ENCODE assay signal across 3 cellular contexts in genomic region chr11:1936781-1937615, GRCh38.
TF ChIP-seq lines count a peak whose summit lies in the region.

No MANE protein-coding gene starts in this region.

TF ChIP-seq in SK-N-SH, 30 proteins besides CTCF, POLR2A, EP300 and RAD21:
- TF ChIP-seq USF1 (IDR thresholded peaks at IDR 0.05; ENCODE audit: borderline replicate concordance, low read depth) (no peak), MEF2A (IDR thresholded peaks at IDR 0.05; ENCODE audit: borderline replicate concordance, low read depth) (no peak), FOXJ3 (CRISPR knock-in tag; IDR thresholded peaks at IDR 0.05) (no peak), GABPA (IDR thresholded peaks at IDR 0.05; ENCODE audit: low read depth) (no peak), NFIC (IDR thresholded peaks at IDR 0.05; ENCODE audit: borderline replicate concordance) (no peak), PBX3 (IDR thresholded peaks at IDR 0.05) (no peak), RCOR1 (IDR thresholded peaks at IDR 0.05; ENCODE audit: low read length) (no peak), YY1 (IDR thresholded peaks at IDR 0.05; ENCODE audit: low read depth) (no peak), POLR2AphosphoS5 (IDR thresholded peaks at IDR 0.05; ENCODE audit: low read depth, low read length) (no peak), NRF1 (IDR thresholded peaks at IDR 0.05; ENCODE audit: low read depth, low read length) (no peak), TCF12 (IDR thresholded peaks at IDR 0.05) (no peak), USF2 (IDR thresholded peaks at IDR 0.05; ENCODE audit: borderline replicate concordance, low read depth, low read length) (no peak), MAX (IDR thresholded peaks at IDR 0.05; ENCODE audit: low read depth) (no peak), ELF1 (IDR thresholded peaks at IDR 0.05) (no peak), FOSL2 (IDR thresholded peaks at IDR 0.05; ENCODE audit: borderline replicate concordance, low read depth) (no peak), CHD2 (IDR thresholded peaks at IDR 0.05; ENCODE audit: low read length, partially characterized antibody) (no peak)

TF ChIP-seq in SK-N-SH treated with all-trans-retinoic acid at 6 μM for 48 hours, 23 proteins besides CTCF, POLR2A, EP300 and RAD21:
- TF ChIP-seq BACH2 (CRISPR knock-in tag; IDR thresholded peaks at IDR 0.05; ENCODE audit: borderline replicate concordance): no peak
- TF ChIP-seq ZNF565 (CRISPR knock-in tag; conservative IDR thresholded peaks at IDR 0.05; ENCODE audit: low read depth): no peak
- no peak for TF ChIP-seq ARNTL (CRISPR knock-in tag; IDR thresholded peaks at IDR 0.05; ENCODE audit: borderline replicate concordance, low read depth)
- no peak for TF ChIP-seq POU6F1 (CRISPR knock-in tag; IDR thresholded peaks at IDR 0.05; ENCODE audit: borderline replicate concordance, low read depth)
- TF ChIP-seq GLIS3 (CRISPR knock-in tag; IDR thresholded peaks at IDR 0.05): no peak
- no peak for TF ChIP-seq ESRRG (CRISPR knock-in tag; IDR thresholded peaks at IDR 0.05)
- TF ChIP-seq ZC3H10 (CRISPR knock-in tag; IDR thresholded peaks at IDR 0.05): no peak
- no peak for TF ChIP-seq PATZ1 (CRISPR knock-in tag; IDR thresholded peaks at IDR 0.05; ENCODE audit: borderline replicate concordance)
- TF ChIP-seq OSR1 (CRISPR knock-in tag; IDR thresholded peaks at IDR 0.05): no peak
- no peak for TF ChIP-seq SNAI2 (CRISPR knock-in tag; IDR thresholded peaks at IDR 0.05)
- no peak for TF ChIP-seq TSHZ2 (CRISPR knock-in tag; IDR thresholded peaks at IDR 0.05)
- TF ChIP-seq PPARA (CRISPR knock-in tag; IDR thresholded peaks at IDR 0.05; ENCODE audit: borderline replicate concordance): no peak

TF ChIP-seq in GM23338, 12 proteins besides CTCF, POLR2A, EP300 and RAD21:
- no peak for TF ChIP-seq ZNF331 (CRISPR knock-in tag; IDR thresholded peaks at IDR 0.05; ENCODE audit: low read depth)
- TF ChIP-seq ZNF114 (CRISPR knock-in tag; IDR thresholded peaks at IDR 0.05): no peak
- TF ChIP-seq EZH2phosphoT487 (IDR thresholded peaks at IDR 0.05; ENCODE audit: unreplicated experiment): no peak
- TF ChIP-seq ZNF462 (CRISPR knock-in tag; IDR thresholded peaks at IDR 0.05): no peak
- no peak for TF ChIP-seq CREB1 (CRISPR knock-in tag; IDR thresholded peaks at IDR 0.05; ENCODE audit: low read depth)
